1 cellular context compared by ENCODE assay signal in genomic region chrX:19343462-19344206, GRCh38.
TF ChIP-seq lines count a peak whose summit lies in the region.

PDHA1 (plus strand) TSS chrX:19343927; CDS start chrX:19344038, 111 bp downstream.

TF ChIP-seq in HepG2, 621 proteins besides CTCF, POLR2A, EP300 and RAD21 (continued from another document and continues in another):
- TF ChIP-seq ZNF333 (CRISPR knock-in tag; IDR thresholded peaks at IDR 0.05; ENCODE audit: borderline replicate concordance) (no peak), TFE3 (CRISPR knock-in tag; IDR thresholded peaks at IDR 0.05) (no peak), NR0B2 (CRISPR knock-in tag; IDR thresholded peaks at IDR 0.05) (no peak), TBX2 (CRISPR knock-in tag; IDR thresholded peaks at IDR 0.05; ENCODE audit: borderline replicate concordance) (peak; percentile 50; the same call in 1 of the 2 replicates), ZNF609 (CRISPR knock-in tag; IDR thresholded peaks at IDR 0.05; ENCODE audit: borderline replicate concordance) (no peak; the same call in 1 of the 2 replicates), TP53 (CRISPR knock-in tag; conservative IDR thresholded peaks at IDR 0.05) (no peak), ZFP36L2 (CRISPR knock-in tag; IDR thresholded peaks at IDR 0.05) (no peak), ZNF367 (CRISPR knock-in tag; IDR thresholded peaks at IDR 0.05; ENCODE audit: borderline replicate concordance) (no peak), ATF4 (CRISPR knock-in tag; IDR thresholded peaks at IDR 0.05) (no peak), ZFP1 (CRISPR knock-in tag; IDR thresholded peaks at IDR 0.05) (no peak), ZNF557 (CRISPR knock-in tag; IDR thresholded peaks at IDR 0.05) (no peak), ZNF652 (CRISPR knock-in tag; IDR thresholded peaks at IDR 0.05; ENCODE audit: borderline replicate concordance, low read depth) (no peak), DPF2 (CRISPR knock-in tag; IDR thresholded peaks at IDR 0.05; ENCODE audit: borderline replicate concordance, low read depth) (no peak), ZFP62 (CRISPR knock-in tag; IDR thresholded peaks at IDR 0.05) (no peak), NR2F6 (IDR thresholded peaks at IDR 0.05) (no peak), NR2F6 (CRISPR knock-in tag; IDR thresholded peaks at IDR 0.05) (no peak), ZNF547 (CRISPR knock-in tag; IDR thresholded peaks at IDR 0.05) (no peak), GPN1 (CRISPR knock-in tag; IDR thresholded peaks at IDR 0.05; ENCODE audit: borderline replicate concordance) (no peak), ZNF776 (CRISPR knock-in tag; IDR thresholded peaks at IDR 0.05) (no peak), SALL2 (CRISPR knock-in tag; IDR thresholded peaks at IDR 0.05) (no peak), ARID2 (CRISPR knock-in tag; IDR thresholded peaks at IDR 0.05; ENCODE audit: borderline replicate concordance) (no peak), SRSF9 (IDR thresholded peaks at IDR 0.05; ENCODE audit: borderline replicate concordance, insufficient read depth, low read depth, low read length, poor library complexity, severe bottlenecking) (no peak), PBX3 (CRISPR knock-in tag; IDR thresholded peaks at IDR 0.05; ENCODE audit: borderline replicate concordance) (no peak), ETV5 (CRISPR knock-in tag; IDR thresholded peaks at IDR 0.05; ENCODE audit: borderline replicate concordance) (no peak), ZZZ3 (CRISPR knock-in tag; IDR thresholded peaks at IDR 0.05; ENCODE audit: borderline replicate concordance) (no peak), CBX5 (CRISPR knock-in tag; IDR thresholded peaks at IDR 0.05; ENCODE audit: borderline replicate concordance) (no peak), ZBTB26 (CRISPR knock-in tag; IDR thresholded peaks at IDR 0.05; ENCODE audit: borderline replicate concordance) (no peak), ZNF850 (CRISPR knock-in tag; conservative IDR thresholded peaks at IDR 0.05) (no peak), ZNF841 (CRISPR knock-in tag; IDR thresholded peaks at IDR 0.05; ENCODE audit: borderline replicate concordance) (no peak), KDM4B (CRISPR knock-in tag; IDR thresholded peaks at IDR 0.05) (no peak), HNRNPLL (IDR thresholded peaks at IDR 0.05; ENCODE audit: low read depth, low read length, poor library complexity, severe bottlenecking) (no peak), MAFF (IDR thresholded peaks at IDR 0.05; ENCODE audit: low read depth, low read length) (no peak), SMAD1 (CRISPR knock-in tag; IDR thresholded peaks at IDR 0.05; ENCODE audit: borderline replicate concordance, low read depth) (no peak), ZFP37 (CRISPR knock-in tag; IDR thresholded peaks at IDR 0.05; ENCODE audit: borderline replicate concordance) (no peak), PLRG1 (conservative IDR thresholded peaks at IDR 0.05) (no peak), NKX3-1 (CRISPR knock-in tag; IDR thresholded peaks at IDR 0.05) (no peak), RBM39 (IDR thresholded peaks at IDR 0.05; ENCODE audit: low read depth, low read length, poor library complexity, severe bottlenecking) (no peak), ZSCAN25 (CRISPR knock-in tag; IDR thresholded peaks at IDR 0.05) (no peak), ZNF441 (CRISPR knock-in tag; IDR thresholded peaks at IDR 0.05; ENCODE audit: borderline replicate concordance) (peak; percentile 90), SIX1 (CRISPR knock-in tag; IDR thresholded peaks at IDR 0.05; ENCODE audit: borderline replicate concordance) (no peak), ISX (CRISPR knock-in tag; conservative IDR thresholded peaks at IDR 0.05) (no peak), ETV6 (CRISPR knock-in tag; conservative IDR thresholded peaks at IDR 0.05) (no peak), KDM1A (CRISPR knock-in tag; IDR thresholded peaks at IDR 0.05) (no peak), EHMT2 (IDR thresholded peaks at IDR 0.05; ENCODE audit: borderline replicate concordance, low read depth, low read length) (no peak)
- TF ChIP-seq, protein P1, sequence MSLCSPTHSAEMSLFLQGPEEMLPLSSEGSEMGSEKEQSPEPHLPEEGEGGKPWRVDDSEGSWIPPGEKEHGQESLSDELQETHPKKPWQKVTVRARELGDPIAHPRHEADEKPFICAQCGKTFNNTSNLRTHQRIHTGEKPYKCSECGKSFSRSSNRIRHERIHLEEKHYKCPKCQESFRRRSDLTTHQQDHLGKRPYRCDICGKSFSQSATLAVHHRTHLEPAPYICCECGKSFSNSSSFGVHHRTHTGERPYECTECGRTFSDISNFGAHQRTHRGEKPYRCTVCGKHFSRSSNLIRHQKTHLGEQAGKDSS (CRISPR knock-in tag; IDR thresholded peaks at IDR 0.05; ENCODE audit: borderline replicate concordance, low read depth) = no peak
- TF ChIP-seq, protein P2, sequence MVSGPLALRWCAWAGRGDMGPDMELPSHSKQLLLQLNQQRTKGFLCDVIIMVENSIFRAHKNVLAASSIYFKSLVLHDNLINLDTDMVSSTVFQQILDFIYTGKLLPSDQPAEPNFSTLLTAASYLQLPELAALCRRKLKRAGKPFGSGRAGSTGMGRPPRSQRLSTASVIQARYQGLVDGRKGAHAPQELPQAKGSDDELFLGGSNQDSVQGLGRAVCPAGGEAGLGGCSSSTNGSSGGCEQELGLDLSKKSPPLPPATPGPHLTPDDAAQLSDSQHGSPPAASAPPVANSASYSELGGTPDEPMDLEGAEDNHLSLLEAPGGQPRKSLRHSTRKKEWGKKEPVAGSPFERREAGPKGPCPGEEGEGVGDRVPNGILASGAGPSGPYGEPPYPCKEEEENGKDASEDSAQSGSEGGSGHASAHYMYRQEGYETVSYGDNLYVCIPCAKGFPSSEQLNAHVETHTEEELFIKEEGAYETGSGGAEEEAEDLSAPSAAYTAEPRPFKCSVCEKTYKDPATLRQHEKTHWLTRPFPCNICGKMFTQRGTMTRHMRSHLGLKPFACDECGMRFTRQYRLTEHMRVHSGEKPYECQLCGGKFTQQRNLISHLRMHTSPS (CRISPR knock-in tag; IDR thresholded peaks at IDR 0.05; ENCODE audit: low read depth) = no peak
- TF ChIP-seq, protein P3, sequence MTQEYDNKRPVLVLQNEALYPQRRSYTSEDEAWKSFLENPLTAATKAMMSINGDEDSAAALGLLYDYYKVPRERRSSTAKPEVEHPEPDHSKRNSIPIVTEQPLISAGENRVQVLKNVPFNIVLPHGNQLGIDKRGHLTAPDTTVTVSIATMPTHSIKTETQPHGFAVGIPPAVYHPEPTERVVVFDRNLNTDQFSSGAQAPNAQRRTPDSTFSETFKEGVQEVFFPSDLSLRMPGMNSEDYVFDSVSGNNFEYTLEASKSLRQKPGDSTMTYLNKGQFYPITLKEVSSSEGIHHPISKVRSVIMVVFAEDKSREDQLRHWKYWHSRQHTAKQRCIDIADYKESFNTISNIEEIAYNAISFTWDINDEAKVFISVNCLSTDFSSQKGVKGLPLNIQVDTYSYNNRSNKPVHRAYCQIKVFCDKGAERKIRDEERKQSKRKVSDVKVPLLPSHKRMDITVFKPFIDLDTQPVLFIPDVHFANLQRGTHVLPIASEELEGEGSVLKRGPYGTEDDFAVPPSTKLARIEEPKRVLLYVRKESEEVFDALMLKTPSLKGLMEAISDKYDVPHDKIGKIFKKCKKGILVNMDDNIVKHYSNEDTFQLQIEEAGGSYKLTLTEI (CRISPR knock-in tag; conservative IDR thresholded peaks at IDR 0.05) = no peak
- TF ChIP-seq, protein P4, sequence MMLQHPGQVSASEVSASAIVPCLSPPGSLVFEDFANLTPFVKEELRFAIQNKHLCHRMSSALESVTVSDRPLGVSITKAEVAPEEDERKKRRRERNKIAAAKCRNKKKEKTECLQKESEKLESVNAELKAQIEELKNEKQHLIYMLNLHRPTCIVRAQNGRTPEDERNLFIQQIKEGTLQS (CRISPR knock-in tag; IDR thresholded peaks at IDR 0.05) = no peak
- TF ChIP-seq, protein P5, sequence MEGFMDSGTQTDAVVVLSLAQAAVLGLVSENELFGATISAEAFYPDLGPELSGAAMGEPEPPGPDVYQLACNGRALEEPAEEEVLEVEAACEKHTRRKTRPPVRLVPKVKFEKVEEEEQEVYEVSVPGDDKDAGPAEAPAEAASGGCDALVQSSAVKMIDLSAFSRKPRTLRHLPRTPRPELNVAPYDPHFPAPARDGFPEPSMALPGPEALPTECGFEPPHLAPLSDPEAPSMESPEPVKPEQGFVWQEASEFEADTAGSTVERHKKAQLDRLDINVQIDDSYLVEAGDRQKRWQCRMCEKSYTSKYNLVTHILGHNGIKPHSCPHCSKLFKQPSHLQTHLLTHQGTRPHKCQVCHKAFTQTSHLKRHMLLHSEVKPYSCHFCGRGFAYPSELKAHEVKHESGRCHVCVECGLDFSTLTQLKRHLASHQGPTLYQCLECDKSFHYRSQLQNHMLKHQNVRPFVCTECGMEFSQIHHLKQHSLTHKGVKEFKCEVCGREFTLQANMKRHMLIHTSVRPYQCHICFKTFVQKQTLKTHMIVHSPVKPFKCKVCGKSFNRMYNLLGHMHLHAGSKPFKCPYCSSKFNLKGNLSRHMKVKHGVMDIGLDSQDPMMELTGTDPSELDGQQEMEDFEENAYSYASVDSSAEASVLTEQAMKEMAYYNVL (CRISPR knock-in tag; IDR thresholded peaks at IDR 0.05; ENCODE audit: borderline replicate concordance) = no peak
